In genomic region chr19:57499680-57500395, GRCh38 we compare ENCODE assay signal across 8 cellular contexts. TPM values are rescaled to one million over a fixed set of nuclear protein-coding genes. Genes with fewer than 3 reads are reported as not detected.
DNase-seq lines count a peak whose midpoint lies in the region; ATAC-seq and TF ChIP-seq lines count a peak whose summit lies in the region.
"Not testable (repeated sequence)": the region's sequence is repeated elsewhere in the genome, so short reads cannot be mapped to it uniquely, and the experiment has no call there.

TSS of gene ZNF773 (plus strand) at chr19:57499938. CDS start at chr19:57500081, 143 bp downstream.

- not testable (repeated sequence) for H3K36me3 ChIP-seq in ovary
- peaks cover 17% of the 10 kb centered on the region for H3K36me3 ChIP-seq in thoracic aorta

- TF ChIP-seq CTCF in ovary (IDR thresholded peaks at IDR 0.05); thoracic aorta (IDR thresholded peaks at IDR 0.05): not testable (repeated sequence)

- peak; percentile 35 for TF ChIP-seq POLR2A in ovary (IDR thresholded peaks at IDR 0.05)

- not testable (repeated sequence) for H3K27me3 ChIP-seq in ovary; thoracic aorta (replicated peaks; ENCODE audit: insufficient read depth)

- not testable (repeated sequence) for TF ChIP-seq EP300 in ovary (IDR thresholded peaks at IDR 0.05)

- WGBS in ovary, 3 donors: 0 to 1% (median 1%) methylated on average over 45 to 59 of the region's 69 CpGs

- peak within 1 kb of the TSS; percentile 60 for H3K4me3 ChIP-seq in GM08714 (ENCODE audit: low read length)
- peak within 1 kb of the TSS; percentile 81 for H3K4me3 ChIP-seq in ovary
- H3K4me3 ChIP-seq in thoracic aorta: peak within 1 kb of the TSS; percentile 84

- peaks cover 0 to 18% of the 10 kb centered on the region in 2 donors for H3K9me3 ChIP-seq in ovary
- H3K9me3 ChIP-seq in thoracic aorta: peaks cover 31% of the 10 kb centered on the region

- peak within 1 kb of the TSS; percentile 86 to 96 for H3K27ac Mint-ChIP-seq in activated naive CD4-positive, alpha-beta T cell treated with anti-CD3 and anti-CD28 coated beads, Interleukin-2, amount 50 U/mL, for 72 hours

- intact Hi-C loops in Right ventricle myocardium inferior (cut with DNase I): loop anchor here (5.0 kb wide), 1 partner anchor 32 kb away; no protein-coding TSS in a partner anchor
- intact Hi-C loops in ovary (cut with DNase I): not testable (repeated sequence)

- not testable (repeated sequence) for H3K4me1 ChIP-seq in ovary (ENCODE audit: insufficient read depth); thoracic aorta (ENCODE audit: control insufficient read depth in 1 of 2, low read depth in 2 of 2)

- H3K27ac ChIP-seq in ovary: peak within 1 kb of the TSS in 1 of 2 donors; percentile 57
- peak within 1 kb of the TSS; percentile 65 for H3K27ac ChIP-seq in thoracic aorta

- DNase-seq in NCI-H1092 (lab: John Stamatoyannopoulos, UW) (peak; percentile 86), Right ventricle myocardium inferior (ENCODE audit: missing footprints) (peak; percentile 96), ovary (peak; percentile 93 to 95 (median 95)), thoracic aorta (ENCODE audit: low spot score) (peak; percentile 66)
- peak; percentile 90 to 93 for DNase-seq in activated naive CD4-positive, alpha-beta T cell treated with anti-CD3 and anti-CD28 coated beads, Interleukin-2, amount 50 U/mL, for 72 hours (ENCODE audit: low spot score in 2 of 2)

- ATAC-seq in HG02588 (IDR thresholded peaks at IDR 0.05; ENCODE audit: unreplicated experiment) (peak; percentile 99), SK-N-SH treated with all-trans-retinoic acid at 6 μM for 48 hours (peak; percentile 100), Right ventricle myocardium inferior (peak; percentile 100), thoracic aorta (ENCODE audit: insufficient number of reproducible peaks, low FRiP score, low read depth) (peak; percentile 79)
- peak; percentile 100 for ATAC-seq in activated naive CD4-positive, alpha-beta T cell treated with anti-CD3 and anti-CD28 coated beads, Interleukin-2, amount 50 U/mL, for 72 hours

- H3K9me3 Mint-ChIP-seq in activated naive CD4-positive, alpha-beta T cell treated with anti-CD3 and anti-CD28 coated beads, Interleukin-2, amount 50 U/mL, for 72 hours: peaks cover 37 to 39% of the 10 kb centered on the region in 2 donors

- peaks cover 62 to 70% of the 10 kb centered on the region in 2 donors for H3K36me3 Mint-ChIP-seq in activated naive CD4-positive, alpha-beta T cell treated with anti-CD3 and anti-CD28 coated beads, Interleukin-2, amount 50 U/mL, for 72 hours

RNA-seq across cellular contexts. Expression of gene ZNF773, which starts in this region (rescaled TPM):
- 1 to 10 TPM; 4.2 to 7.0 TPM for total RNA-seq in activated naive CD4-positive, alpha-beta T cell treated with anti-CD3 and anti-CD28 coated beads, Interleukin-2, amount 50 U/mL, for 72 hours
- total RNA-seq in Right ventricle myocardium inferior (5.0 TPM), ovary (10 to 100 TPM in 4 of 7 donors, 1 to 10 TPM in 3; 8.1 to 16.3 (median 10.5) TPM), thoracic aorta (1 to 10 TPM; 4.3 to 9.5 TPM)
- polyA plus RNA-seq in ovary: 1 to 10 TPM; 6.8 to 8.6 TPM
